In the genomic region with DNA sequence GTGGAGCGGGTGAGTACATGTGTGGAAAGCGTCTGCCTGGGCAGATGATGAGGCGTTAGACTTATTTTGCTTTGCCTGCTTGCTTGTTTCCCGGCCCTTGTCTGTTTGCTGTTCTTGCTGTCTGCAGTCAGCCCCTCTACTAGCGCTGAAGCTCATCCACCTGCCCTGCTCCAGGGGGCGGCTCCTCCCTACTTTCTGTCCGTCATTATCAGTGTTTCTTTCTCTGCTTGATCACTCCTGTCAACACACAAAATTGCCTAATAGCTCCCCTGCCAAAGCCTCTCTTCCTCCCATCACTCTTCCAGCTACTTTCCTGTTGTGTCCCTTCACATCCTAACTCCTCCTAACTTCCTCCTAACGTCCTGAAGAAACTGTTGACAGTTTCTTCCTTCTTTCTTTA, we compare ENCODE assay signal across 25 cellular contexts. TPM values are rescaled to one million over a fixed set of nuclear protein-coding genes. Genes with fewer than 3 reads are reported as not detected.
"Had no signal": no experiment of that assay in that cellular context is flagged by ENCODE, and none has a peak within 500 bp of the region (broad histone marks: within the 10 kb centered on the region; RNA-seq: fewer than 3 reads in every experiment).

No MANE protein-coding gene starts in this region.

- H3K27ac ChIP-seq: esophagus muscularis mucosa, foreskin keratinocyte, gastroesophageal sphincter, heart left ventricle, hepatocyte, left lung, lower lobe of right lung, prostate gland, sigmoid colon, spleen, thoracic aorta, tibial nerve, upper lobe of left lung, uterus had no signal

- H2AFZ ChIP-seq: hepatocyte had no signal

- ATAC-seq: foreskin keratinocyte; gastroesophageal sphincter; left lung; lower lobe of right lung; naive thymus-derived CD8-positive, alpha-beta T cell; stimulated activated naive B cell treated with anti-CD40 and anti-IgM and Interleukin-4, amounts not matched to agents 10 μg/mL and 1 μg/mL and 100 μg/mL, for 72 hours had no signal

- H3K36me3 ChIP-seq: uterus had no signal

- H3K9me3 ChIP-seq: esophagus muscularis mucosa, gastroesophageal sphincter, heart left ventricle, left lung, lower lobe of right lung, prostate gland, sigmoid colon, spleen, thoracic aorta, tibial nerve, upper lobe of left lung, uterus had no signal

- H3K4me2 ChIP-seq: hepatocyte had no signal

- H3K4me1 ChIP-seq: esophagus muscularis mucosa, foreskin keratinocyte, gastroesophageal sphincter, heart left ventricle, left lung, lower lobe of right lung, prostate gland, sigmoid colon, spleen, tibial nerve, upper lobe of left lung, uterus had no signal

- H3K27ac Mint-ChIP-seq: nephron progenitor cell; stimulated activated naive B cell treated with anti-CD40 and anti-IgM and Interleukin-4, amounts not matched to agents 10 μg/mL and 1 μg/mL and 100 μg/mL, for 72 hours; stimulated activated naive CD8-positive, alpha-beta T cell treated with anti-CD3 and anti-CD28 coated beads, Interleukin-15, Interleukin-2, amounts not matched to agents 100 ng/mL and 50 ng/mL, for 24 hours had no signal

- H3K9me3 Mint-ChIP-seq: naive thymus-derived CD8-positive, alpha-beta T cell; stimulated activated naive B cell treated with anti-CD40 and anti-IgM and Interleukin-4, amounts not matched to agents 10 μg/mL and 1 μg/mL and 100 μg/mL, for 72 hours; stimulated activated naive CD8-positive, alpha-beta T cell treated with anti-CD3 and anti-CD28 coated beads, Interleukin-15, Interleukin-2, amounts not matched to agents 100 ng/mL and 50 ng/mL, for 24 hours had no signal

- H3K4me3 ChIP-seq: esophagus muscularis mucosa, gastroesophageal sphincter, heart left ventricle, hepatocyte, left lung, lower lobe of right lung, prostate gland, sigmoid colon, spleen, thoracic aorta, tibial nerve, upper lobe of left lung, uterus had no signal

- H3K27me3 ChIP-seq: esophagus muscularis mucosa, foreskin keratinocyte, gastroesophageal sphincter, heart left ventricle, hepatocyte, left lung, sigmoid colon, spleen, tibial nerve, upper lobe of left lung, uterus had no signal

- H3K79me2 ChIP-seq: hepatocyte had no signal

- H3K4me3 Mint-ChIP-seq: naive thymus-derived CD8-positive, alpha-beta T cell; nephron progenitor cell; stimulated activated naive B cell treated with anti-CD40 and anti-IgM and Interleukin-4, amounts not matched to agents 10 μg/mL and 1 μg/mL and 100 μg/mL, for 72 hours; stimulated activated naive CD8-positive, alpha-beta T cell treated with anti-CD3 and anti-CD28 coated beads, Interleukin-15, Interleukin-2, amounts not matched to agents 100 ng/mL and 50 ng/mL, for 24 hours had no signal

- DNase-seq: cortex of kidney; foreskin keratinocyte; heart left ventricle; left cardiac atrium; left lung; lower lobe of right lung; naive thymus-derived CD8-positive, alpha-beta T cell; nephron progenitor cell; nucleus accumbens; right cardiac atrium; sigmoid colon; spleen; stimulated activated naive B cell treated with anti-CD40 and anti-IgM and Interleukin-4, amounts not matched to agents 10 μg/mL and 1 μg/mL and 100 μg/mL, for 72 hours; upper lobe of left lung; uterus had no signal

- H3K27me3 Mint-ChIP-seq: naive thymus-derived CD8-positive, alpha-beta T cell; stimulated activated naive B cell treated with anti-CD40 and anti-IgM and Interleukin-4, amounts not matched to agents 10 μg/mL and 1 μg/mL and 100 μg/mL, for 72 hours; stimulated activated naive CD8-positive, alpha-beta T cell treated with anti-CD3 and anti-CD28 coated beads, Interleukin-15, Interleukin-2, amounts not matched to agents 100 ng/mL and 50 ng/mL, for 24 hours had no signal

- H3K4me1 Mint-ChIP-seq: naive thymus-derived CD8-positive, alpha-beta T cell; nephron progenitor cell had no signal

- FAIRE-seq: endothelial cell of umbilical vein, islet of Langerhans had no signal

RNA-seq across cellular contexts. Expression of gene GALNT8, which starts 34.9 kb away (rescaled TPM):
- total RNA-seq: foreskin keratinocyte, myocyte had no signal
